ENCODE assay signal across 8 cellular contexts in genomic region chr2:127811397-127811860, GRCh38. TPM values are rescaled to one million over a fixed set of nuclear protein-coding genes. Genes with fewer than 3 reads are reported as not detected.
DNase-seq lines count a peak whose midpoint lies in the region; ATAC-seq and TF ChIP-seq lines count a peak whose summit lies in the region.

No MANE protein-coding gene starts in this region.

- H3K36me3 ChIP-seq in body of pancreas (replicated peaks in 1 of 2; ENCODE audit: insufficient read depth in 1 of 2, low read depth in 2 of 2) (no peaks in the 10 kb centered on the region), suprapubic skin (no peaks in the 10 kb centered on the region)

- peak; percentile 16 for ATAC-seq in HG03575 (IDR thresholded peaks at IDR 0.05; ENCODE audit: extremely low read depth, insufficient number of reproducible peaks, low FRiP score, unreplicated experiment)
- no peak for ATAC-seq in body of pancreas

- TF ChIP-seq POLR2A in body of pancreas (IDR thresholded peaks at IDR 0.05) (peak in 1 of 3 donors; percentile 23), suprapubic skin (IDR thresholded peaks at IDR 0.05) (no peak)

- TF ChIP-seq CTCF in body of pancreas (IDR thresholded peaks at IDR 0.05), result no peak
- TF ChIP-seq CTCF in suprapubic skin (IDR thresholded peaks at IDR 0.05), result no peak

- H3K4me3 ChIP-seq in body of pancreas (peak overlapping the region; percentile 56 to 88), suprapubic skin (peak overlapping the region; percentile 90)

- intact Hi-C loops in body of pancreas (cut with DNase I), result no loop called here

- TF ChIP-seq EP300 in suprapubic skin (IDR thresholded peaks at IDR 0.05), result no peak

- H3K27me3 ChIP-seq in body of pancreas (no peaks in the 10 kb centered on the region), layer of hippocampus (ENCODE audit: control insufficient read depth, insufficient read depth, low read length) (no peaks in the 10 kb centered on the region), suprapubic skin (no peaks in the 10 kb centered on the region)

- H3K27ac ChIP-seq in body of pancreas, result peak overlapping the region; percentile 94 to 96 (median 94)
- H3K27ac ChIP-seq in layer of hippocampus (ENCODE audit: low read depth, low read length), result peak overlapping the region; percentile 54
- H3K27ac ChIP-seq in suprapubic skin, result peak overlapping the region; percentile 95

- no peaks in the 10 kb centered on the region for H3K9me3 ChIP-seq in body of pancreas
- H3K9me3 ChIP-seq in suprapubic skin, result no peaks in the 10 kb centered on the region

- peaks cover 36% of the 10 kb centered on the region for H3K4me1 ChIP-seq in body of pancreas
- H3K4me1 ChIP-seq in suprapubic skin, result peaks cover 37% of the 10 kb centered on the region

- WGBS in body of pancreas, 2 donors, result 5 to 11% methylated on average over 18 to 20 of the region's 20 CpGs
- 24% methylated on average over 20 of the region's 20 CpGs for WGBS in suprapubic skin

- DNase-seq in DMS153 treated with DMSO at 0.1 percent for 48 hours (lab: John Stamatoyannopoulos, UW; ENCODE audit: unreplicated experiment) (peak; percentile 38), DMS153 (lab: John Stamatoyannopoulos, UW) (no peak), body of pancreas (no peak), suprapubic skin (ENCODE audit: low spot score in 2 of 2) (no peak), COLO829 (ENCODE audit: low spot score) (no peak), NCI-H69 (lab: John Stamatoyannopoulos, UW) (no peak)

RNA-seq across cellular contexts. Expression of gene WDR33, which starts 0.5 kb away (rescaled TPM):
- total RNA-seq in body of pancreas (10 to 100 TPM; 31.6 to 37.1 TPM), suprapubic skin (10 to 100 TPM; 31.9 to 85.8 (median 44.1) TPM)

RNA-seq across cellular contexts. Expression of gene POLR2D, which starts 46.5 kb away (rescaled TPM):
- total RNA-seq in body of pancreas (1 to 10 TPM; 4.6 to 7.5 TPM), suprapubic skin (10 to 100 TPM in 3 of 4 donors, 1 to 10 TPM in 1; 9.5 to 16.5 (median 12.2) TPM)
